In the genomic region with DNA sequence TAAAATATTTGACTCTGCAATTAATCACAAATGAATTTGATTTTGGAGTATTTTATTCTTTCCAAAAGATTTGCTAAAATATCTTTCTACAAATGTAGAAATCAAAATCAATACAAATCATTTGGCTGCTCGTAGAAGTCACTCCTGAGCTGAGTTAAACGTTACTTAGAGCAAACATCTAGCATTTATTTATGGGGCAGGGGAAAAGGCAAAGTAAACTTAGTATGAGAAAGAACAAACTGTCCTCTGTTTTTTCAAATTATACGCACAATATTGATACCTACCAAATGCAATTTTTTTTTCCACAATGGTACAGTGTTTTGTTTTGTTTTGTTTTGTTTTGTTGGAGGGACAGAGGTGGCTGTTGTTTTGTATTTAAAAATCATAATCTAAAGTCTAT, we compare ENCODE assay signal across 26 cellular contexts.
"Had no signal": no experiment of that assay in that cellular context is flagged by ENCODE, and none has a peak within 500 bp of the region (broad histone marks: within the 10 kb centered on the region; RNA-seq: fewer than 3 reads in every experiment).

No MANE protein-coding gene starts in this region.

- H3K27ac ChIP-seq: ascending aorta, brain microvascular endothelial cell, foreskin keratinocyte, heart left ventricle, left ventricle myocardium inferior, parathyroid adenoma, right atrium auricular region, suprapubic skin, tibial artery, upper lobe of right lung had no signal

- H3K27ac Mint-ChIP-seq: activated naive CD4-positive, alpha-beta T cell treated with anti-CD3 and anti-CD28 coated beads, Interleukin-2, amount 10 ng/mL, durations not matched to agents 7 days and 5 days; activated naive CD8-positive, alpha-beta T cell treated with anti-CD3 and anti-CD28 coated beads, Interleukin-2, amount 10 ng/mL, durations not matched to agents 7 days and 5 days; activated T-cell treated with anti-CD3 and anti-CD28 coated beads, Interleukin-2, amount 50 U/mL, for 24 hours; endodermal cell; natural killer cell treated with Interleukin-12 subunit alpha and Interleukin-12 subunit beta and Interleukin-15 and Interleukin-18, amount 100 ng/mL, for 72 hours; T-cell; T-helper 2 cell treated with Interferon-gamma antibody and Interleukin-4, amounts not matched to agents 5 μg/mL and 100 μg/mL, for 36 hours had no signal

- H3K4me3 Mint-ChIP-seq: activated naive CD4-positive, alpha-beta T cell treated with anti-CD3 and anti-CD28 coated beads, Interleukin-2, amount 10 ng/mL, durations not matched to agents 7 days and 5 days; activated naive CD8-positive, alpha-beta T cell treated with anti-CD3 and anti-CD28 coated beads, Interleukin-2, amount 10 ng/mL, durations not matched to agents 7 days and 5 days; activated T-cell treated with anti-CD3 and anti-CD28 coated beads, Interleukin-2, amount 50 U/mL, for 24 hours; endodermal cell; natural killer cell treated with Interleukin-12 subunit alpha and Interleukin-12 subunit beta and Interleukin-15 and Interleukin-18, amount 100 ng/mL, for 72 hours; T-cell; T-helper 2 cell treated with Interferon-gamma antibody and Interleukin-4, amounts not matched to agents 5 μg/mL and 100 μg/mL, for 36 hours had no signal

- H3K79me2 ChIP-seq: parathyroid adenoma had no signal

- H3K4me1 ChIP-seq: foreskin keratinocyte, heart left ventricle, left ventricle myocardium inferior, parathyroid adenoma, right atrium auricular region, upper lobe of right lung had no signal

- H3K27me3 ChIP-seq: ascending aorta, brain microvascular endothelial cell, foreskin keratinocyte, right atrium auricular region, suprapubic skin, tibial artery, upper lobe of right lung had no signal

- H2AFZ ChIP-seq: parathyroid adenoma had no signal

- H3K4me3 ChIP-seq: ascending aorta, heart left ventricle, left ventricle myocardium inferior, mucosa of descending colon, right atrium auricular region, suprapubic skin, tibial artery, upper lobe of right lung had no signal

- H3K36me3 Mint-ChIP-seq: activated naive CD4-positive, alpha-beta T cell treated with anti-CD3 and anti-CD28 coated beads, Interleukin-2, amount 10 ng/mL, durations not matched to agents 7 days and 5 days; activated naive CD8-positive, alpha-beta T cell treated with anti-CD3 and anti-CD28 coated beads, Interleukin-2, amount 10 ng/mL, durations not matched to agents 7 days and 5 days; natural killer cell treated with Interleukin-12 subunit alpha and Interleukin-12 subunit beta and Interleukin-15 and Interleukin-18, amount 100 ng/mL, for 72 hours; T-cell had no signal

- H3K9ac ChIP-seq: parathyroid adenoma had no signal

- H3K9me3 Mint-ChIP-seq: activated naive CD4-positive, alpha-beta T cell treated with anti-CD3 and anti-CD28 coated beads, Interleukin-2, amount 10 ng/mL, durations not matched to agents 7 days and 5 days; activated naive CD8-positive, alpha-beta T cell treated with anti-CD3 and anti-CD28 coated beads, Interleukin-2, amount 10 ng/mL, durations not matched to agents 7 days and 5 days; activated T-cell treated with anti-CD3 and anti-CD28 coated beads, Interleukin-2, amount 50 U/mL, for 24 hours; endodermal cell; natural killer cell treated with Interleukin-12 subunit alpha and Interleukin-12 subunit beta and Interleukin-15 and Interleukin-18, amount 100 ng/mL, for 72 hours; T-cell; T-helper 2 cell treated with Interferon-gamma antibody and Interleukin-4, amounts not matched to agents 5 μg/mL and 100 μg/mL, for 36 hours had no signal

- ATAC-seq: esophagus mucosa; foreskin keratinocyte; heart left ventricle; mucosa of descending colon; natural killer cell treated with Interleukin-12 subunit alpha and Interleukin-12 subunit beta and Interleukin-15 and Interleukin-18, amount 100 ng/mL, for 72 hours; T-cell; upper lobe of right lung had no signal

- H3K36me3 ChIP-seq: ascending aorta, brain microvascular endothelial cell, heart left ventricle, left ventricle myocardium inferior, right atrium auricular region, suprapubic skin, tibial artery, upper lobe of right lung had no signal

- DNase-seq: activated CD4-positive, alpha-beta T cell treated with anti-CD3 and anti-CD28 coated beads for 4 hours; activated CD4-positive, alpha-beta T cell treated with anti-CD3 and anti-CD28 coated beads, Interleukin-2, amount 50 U/mL, for 4 hours; activated CD8-positive, alpha-beta memory T cell treated with anti-CD3 and anti-CD28 coated beads, Interleukin-2, amount 50 U/mL, for 4 hours; activated gamma-delta T cell; activated naive CD4-positive, alpha-beta T cell treated with anti-CD3 and anti-CD28 coated beads, Interleukin-2, amount 10 ng/mL, durations not matched to agents 7 days and 5 days; activated naive CD8-positive, alpha-beta T cell treated with anti-CD3 and anti-CD28 coated beads, Interleukin-2, amount 10 ng/mL, durations not matched to agents 7 days and 5 days; activated T-cell treated with anti-CD3 and anti-CD28 coated beads, Interleukin-2, amount 50 U/mL, for 24 hours; brain microvascular endothelial cell; endodermal cell; foreskin keratinocyte; heart left ventricle; left ventricle myocardium inferior; mucosa of descending colon; stimulated activated CD4-positive, alpha-beta T cell treated with anti-CD3 and anti-CD28 coated beads, Interleukin-15, amount 100 ng/mL, for 24 hours; stimulated activated CD4-positive, alpha-beta T cell treated with anti-CD3 and anti-CD28 coated beads, Interleukin-2, amount 100 ng/mL, for 24 hours; stimulated activated naive CD4-positive, alpha-beta T cell; T-cell; tibial artery; upper lobe of right lung had no signal

- H3K27me3 Mint-ChIP-seq: activated naive CD8-positive, alpha-beta T cell treated with anti-CD3 and anti-CD28 coated beads, Interleukin-2, amount 10 ng/mL, durations not matched to agents 7 days and 5 days; activated T-cell treated with anti-CD3 and anti-CD28 coated beads, Interleukin-2, amount 50 U/mL, for 24 hours; T-cell had no signal

- H3K9me3 ChIP-seq: ascending aorta, heart left ventricle, left ventricle myocardium inferior, mucosa of descending colon, right atrium auricular region, suprapubic skin, tibial artery, upper lobe of right lung had no signal
